Comparison of ENCODE assay signal across 8 cellular contexts in the genomic region with DNA sequence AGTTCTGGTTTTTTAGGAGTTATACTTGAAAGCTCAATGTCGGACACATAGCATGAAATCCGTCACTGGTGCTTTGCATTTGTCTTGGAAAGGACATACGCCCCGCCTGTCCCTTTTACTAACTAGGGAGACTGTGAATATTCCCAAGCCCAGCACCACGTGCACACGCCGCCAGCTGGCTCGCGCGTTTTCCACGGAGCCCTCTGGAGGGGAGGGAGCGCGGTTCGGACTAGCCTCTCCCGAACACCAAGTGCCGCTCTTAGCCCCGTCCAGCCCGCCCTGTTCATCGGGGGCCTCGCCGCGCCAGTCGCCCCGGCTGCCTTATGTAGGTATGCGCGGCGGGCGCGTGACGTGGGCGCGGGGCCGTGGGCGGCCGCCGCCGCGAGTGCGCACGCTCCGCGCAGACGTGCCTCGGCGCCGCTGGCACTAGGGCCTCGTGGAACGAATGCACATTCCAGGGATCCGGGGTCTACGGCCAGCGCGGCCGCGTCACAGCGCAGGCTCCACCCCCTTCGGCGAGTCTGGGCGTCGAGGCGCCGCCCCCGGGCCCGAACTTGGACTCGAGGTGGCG. TPM values are rescaled to one million over a fixed set of nuclear protein-coding genes. Genes with fewer than 3 reads are reported as not detected.
A peak's percentile ranks its signal among the peaks of the same experiment; 100 is the strongest.
DNase-seq lines count a peak whose midpoint lies in the region; ATAC-seq and TF ChIP-seq lines count a peak whose summit lies in the region.

No MANE protein-coding gene starts in this region.

- peak overlapping the region; percentile 99 for H3K27ac Mint-ChIP-seq in activated naive CD8-positive, alpha-beta T cell treated with anti-CD3 and anti-CD28 coated beads, Interleukin-2, amount 50 U/mL, for 24 hours

- H3K27me3 ChIP-seq in parathyroid adenoma (ENCODE audit: control insufficient read depth, insufficient read depth, low read length) (no peaks in the 10 kb centered on the region), transverse colon (no peaks in the 10 kb centered on the region)

- DNase-seq in GM13976 (ENCODE audit: low spot score) (peak; percentile 91), NCI-H1417 treated with DMSO at 0.1 percent for 48 hours (lab: John Stamatoyannopoulos, UW) (peak; percentile 67), SW 1271 (lab: John Stamatoyannopoulos, UW) (peak; percentile 50 to 80), Right ventricle myocardium superior (peak; percentile 98), transverse colon (peak; percentile 96)
- DNase-seq in activated naive CD8-positive, alpha-beta T cell treated with anti-CD3 and anti-CD28 coated beads, Interleukin-2, amount 50 U/mL, for 24 hours, result peak; percentile 93

- TF ChIP-seq CTCF in GM13976 (IDR thresholded peaks at IDR 0.05; ENCODE audit: borderline replicate concordance, control extremely low read depth, extremely low read depth, insufficient read depth, missing control alignments) (no peak), parathyroid adenoma (IDR thresholded peaks at IDR 0.05) (no peak), transverse colon (IDR thresholded peaks at IDR 0.05) (peak in 1 of 5 experiments; percentile 2)

- peak; percentile 89 for TF ChIP-seq POLR2A in transverse colon (IDR thresholded peaks at IDR 0.05)

- intact Hi-C loops in Right ventricle myocardium superior (cut with DNase I) (loop anchor here (2.0 kb wide), 2 partner anchors 114 to 276 kb away; no protein-coding TSS in a partner anchor), transverse colon (cut with DNase I; ENCODE audit: low total_unique reads) (loop anchor here (2.0 to 10.0 kb wide), 5 partner anchors 74 to 472 kb away; no protein-coding TSS in a partner anchor)

- H3K36me3 ChIP-seq in parathyroid adenoma (ENCODE audit: control insufficient read depth, insufficient read depth, low read length) (peaks cover 13% of the 10 kb centered on the region), transverse colon (peaks cover 0 to 23% (median 5%) of the 10 kb centered on the region in 4 donors)

- H3K27me3 Mint-ChIP-seq in activated naive CD8-positive, alpha-beta T cell treated with anti-CD3 and anti-CD28 coated beads, Interleukin-2, amount 50 U/mL, for 24 hours, result peaks cover 6% of the 10 kb centered on the region

- peaks cover 13% of the 10 kb centered on the region for H3K79me2 ChIP-seq in parathyroid adenoma

- H3K4me1 Mint-ChIP-seq in activated naive CD8-positive, alpha-beta T cell treated with anti-CD3 and anti-CD28 coated beads, Interleukin-2, amount 50 U/mL, for 24 hours, result peaks cover 51% of the 10 kb centered on the region

- peak overlapping the region; percentile 100 for H3K4me2 ChIP-seq in parathyroid adenoma (ENCODE audit: low read length)

- ATAC-seq in HG02763 (IDR thresholded peaks at IDR 0.05; ENCODE audit: unreplicated experiment) (peak; percentile 47), Right ventricle myocardium superior (ENCODE audit: poor library complexity) (peak; percentile 76)
- ATAC-seq in activated naive CD8-positive, alpha-beta T cell treated with anti-CD3 and anti-CD28 coated beads, Interleukin-2, amount 50 U/mL, for 24 hours, result peak; percentile 56

- H3K4me3 Mint-ChIP-seq in activated naive CD8-positive, alpha-beta T cell treated with anti-CD3 and anti-CD28 coated beads, Interleukin-2, amount 50 U/mL, for 24 hours, result peak overlapping the region; percentile 92

- H3K9me3 ChIP-seq in parathyroid adenoma (ENCODE audit: control insufficient read depth, low read length) (no peaks in the 10 kb centered on the region), transverse colon (no peaks in the 10 kb centered on the region)

- H3K4me1 ChIP-seq in parathyroid adenoma, result peaks cover 20% of the 10 kb centered on the region
- peaks cover 29 to 40% (median 34%) of the 10 kb centered on the region in 4 donors for H3K4me1 ChIP-seq in transverse colon

- peak overlapping the region; percentile 79 for H2AFZ ChIP-seq in parathyroid adenoma

- in situ Hi-C loops in GM13976 (cut with MboI; ENCODE audit: low sequenced_read_pairs, unreplicated experiment) (loop anchor here (25.0 kb wide), 2 partner anchors 227 to 352 kb away; no protein-coding TSS in a partner anchor), transverse colon (cut with MboI; ENCODE audit: low pct_ligation_motif_present in 1 of 4, low pct_unique_long_range_greater_than_20kb in 1 of 4, low sequenced_read_pairs in 3 of 4) (loop anchor here in 3 of 4 donors (5.0 to 25.0 kb wide), 6 partner anchors 107 to 472 kb away; no protein-coding TSS in a partner anchor)

- H3K36me3 Mint-ChIP-seq in activated naive CD8-positive, alpha-beta T cell treated with anti-CD3 and anti-CD28 coated beads, Interleukin-2, amount 50 U/mL, for 24 hours (ENCODE audit: low read depth), result peaks cover 29% of the 10 kb centered on the region

- WGBS in transverse colon (ENCODE audit: low coverage in 1 of 2), 2 donors, result 0 to 1% methylated on average over 4 to 45 of the region's 65 CpGs

- peak; percentile 59 for TF ChIP-seq EP300 in transverse colon (IDR thresholded peaks at IDR 0.05; ENCODE audit: low read depth)

- H3K4me3 ChIP-seq in parathyroid adenoma (ENCODE audit: low read depth, low read length) (peak overlapping the region; percentile 99), transverse colon (peak overlapping the region; percentile 33 to 71 (median 47))

- H3K9me3 Mint-ChIP-seq in activated naive CD8-positive, alpha-beta T cell treated with anti-CD3 and anti-CD28 coated beads, Interleukin-2, amount 50 U/mL, for 24 hours, result no peaks in the 10 kb centered on the region

- H3K27ac ChIP-seq in parathyroid adenoma (peak overlapping the region; percentile 100), transverse colon (peak overlapping the region; percentile 97 to 100 (median 100))

- peak overlapping the region; percentile 72 for H3K9ac ChIP-seq in parathyroid adenoma

RNA-seq across cellular contexts. Expression of a gene that starts 0.7 kb away (rescaled TPM):
- total RNA-seq in Right ventricle myocardium superior, result 119 TPM
- total RNA-seq in transverse colon, result 100 to 1,000 TPM in 1 of 4 donors, 10 to 100 TPM in 3; 82.7 to 120 (median 93.3) TPM

Comparison
In these comparisons a context has a peak if more than half of its experiments do, and no peak if none do; other contexts are left out.
1. Peak in every context shown above with its lines: DNase-seq, ATAC-seq, H3K4me3 ChIP-seq and H3K27ac ChIP-seq.